ENCODE assay signal across 1 cellular context in the genomic region with DNA sequence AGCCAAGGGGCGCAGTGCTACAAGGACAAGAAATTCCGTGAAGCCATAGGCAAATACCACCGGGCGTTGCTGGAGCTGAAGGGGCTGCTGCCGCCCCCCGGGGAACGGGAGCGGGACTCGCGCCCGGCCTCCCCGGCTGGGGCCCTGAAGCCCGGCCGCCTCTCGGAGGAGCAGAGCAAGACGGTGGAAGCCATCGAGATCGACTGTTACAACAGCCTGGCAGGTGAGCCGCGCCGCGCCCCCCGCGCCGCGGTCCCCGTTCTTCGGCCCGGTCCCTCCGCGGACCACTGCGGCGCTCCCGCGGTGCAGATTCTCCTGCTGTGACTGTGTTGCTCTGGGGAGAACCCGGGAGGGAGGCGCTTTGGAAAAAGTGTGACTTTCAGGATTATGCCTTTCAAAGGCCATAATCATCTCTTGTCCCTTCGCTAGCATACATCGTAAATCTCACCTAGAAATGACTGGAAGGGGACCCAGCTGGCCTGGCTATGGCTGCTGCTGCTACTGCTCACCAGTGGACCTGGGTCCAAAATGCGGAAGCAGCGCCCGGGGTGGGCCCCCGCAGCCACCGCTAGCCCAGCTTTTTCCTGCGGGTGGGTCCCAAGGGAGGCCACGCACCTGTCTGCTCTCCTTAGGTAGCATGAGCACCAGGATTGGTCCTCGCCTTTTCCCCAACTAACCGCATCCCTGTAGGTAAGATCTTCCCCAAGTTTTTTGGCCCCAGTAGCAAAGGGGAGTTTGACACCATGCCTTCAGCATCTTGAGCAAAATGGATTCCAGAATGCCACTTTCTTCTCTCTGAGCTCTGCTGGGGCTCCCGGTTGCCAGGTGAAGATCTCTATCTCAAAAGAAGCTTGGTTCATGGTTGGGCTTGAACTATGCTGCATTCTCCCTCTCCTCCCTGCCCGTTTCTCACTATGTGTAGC.
TF ChIP-seq lines count a peak whose summit lies in the region.

No MANE protein-coding gene starts in this region.

TF ChIP-seq in IMR-90, 13 proteins besides CTCF, POLR2A, EP300 and RAD21:
- TF ChIP-seq, protein P1, sequence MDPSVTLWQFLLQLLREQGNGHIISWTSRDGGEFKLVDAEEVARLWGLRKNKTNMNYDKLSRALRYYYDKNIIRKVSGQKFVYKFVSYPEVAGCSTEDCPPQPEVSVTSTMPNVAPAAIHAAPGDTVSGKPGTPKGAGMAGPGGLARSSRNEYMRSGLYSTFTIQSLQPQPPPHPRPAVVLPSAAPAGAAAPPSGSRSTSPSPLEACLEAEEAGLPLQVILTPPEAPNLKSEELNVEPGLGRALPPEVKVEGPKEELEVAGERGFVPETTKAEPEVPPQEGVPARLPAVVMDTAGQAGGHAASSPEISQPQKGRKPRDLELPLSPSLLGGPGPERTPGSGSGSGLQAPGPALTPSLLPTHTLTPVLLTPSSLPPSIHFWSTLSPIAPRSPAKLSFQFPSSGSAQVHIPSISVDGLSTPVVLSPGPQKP (IDR thresholded peaks at IDR 0.05; ENCODE audit: borderline replicate concordance, low read depth, low read length) = no peak
- TF ChIP-seq NFE2L2 (IDR thresholded peaks at IDR 0.05; ENCODE audit: low read depth, low read length) (no peak), SMC3 (IDR thresholded peaks at IDR 0.05; ENCODE audit: low read depth, low read length) (no peak), MAFK (IDR thresholded peaks at IDR 0.05; ENCODE audit: low read depth, low read length) (no peak), MAZ (IDR thresholded peaks at IDR 0.05; ENCODE audit: borderline replicate concordance, low read depth, low read length) (no peak), MXI1 (IDR thresholded peaks at IDR 0.05; ENCODE audit: borderline replicate concordance, low read depth, low read length) (no peak), CEBPB (IDR thresholded peaks at IDR 0.05; ENCODE audit: low read depth, low read length) (no peak), CHD1 (IDR thresholded peaks at IDR 0.05; ENCODE audit: low read depth, low read length) (no peak), BHLHE40 (IDR thresholded peaks at IDR 0.05; ENCODE audit: low read depth, low read length) (no peak), RCOR1 (IDR thresholded peaks at IDR 0.05; ENCODE audit: insufficient replicate concordance, low read length) (no peak), RFX5 (IDR thresholded peaks at IDR 0.05; ENCODE audit: low read depth, low read length) (no peak), FOS (IDR thresholded peaks at IDR 0.05; ENCODE audit: low read depth, low read length) (no peak)
- TF ChIP-seq, protein P2, sequence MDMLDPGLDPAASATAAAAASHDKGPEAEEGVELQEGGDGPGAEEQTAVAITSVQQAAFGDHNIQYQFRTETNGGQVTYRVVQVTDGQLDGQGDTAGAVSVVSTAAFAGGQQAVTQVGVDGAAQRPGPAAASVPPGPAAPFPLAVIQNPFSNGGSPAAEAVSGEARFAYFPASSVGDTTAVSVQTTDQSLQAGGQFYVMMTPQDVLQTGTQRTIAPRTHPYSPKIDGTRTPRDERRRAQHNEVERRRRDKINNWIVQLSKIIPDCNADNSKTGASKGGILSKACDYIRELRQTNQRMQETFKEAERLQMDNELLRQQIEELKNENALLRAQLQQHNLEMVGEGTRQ (IDR thresholded peaks at IDR 0.05; ENCODE audit: low read depth, low read length) = no peak
TF ChIP-seq in IMR-90: peak in this region for 0.
